Comparison of ENCODE assay signal across 1 cellular context in the genomic region with DNA sequence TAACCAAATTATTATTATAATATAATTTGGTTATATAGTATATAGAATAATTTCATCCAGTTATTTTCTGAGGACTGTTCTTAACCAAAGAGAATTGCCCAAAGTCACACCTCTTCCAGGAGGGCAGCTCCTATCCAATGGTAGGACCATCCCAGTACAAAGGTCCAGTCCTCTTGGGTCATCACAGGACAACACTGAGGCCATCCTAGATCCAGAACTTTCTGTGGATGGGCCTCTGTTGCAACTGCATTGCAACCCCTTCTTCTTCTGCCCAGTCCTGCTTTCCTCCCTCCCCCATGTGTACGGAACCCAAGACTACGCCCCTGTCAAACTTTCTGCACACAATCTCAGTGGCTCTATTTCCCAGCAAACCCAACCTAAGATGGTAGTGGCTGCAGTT.
TF ChIP-seq lines count a peak whose summit lies in the region.

No MANE protein-coding gene starts in this region.

TF ChIP-seq in IMR-90, 13 proteins besides CTCF, POLR2A, EP300 and RAD21 (continued from another document):
- TF ChIP-seq ELK1 (IDR thresholded peaks at IDR 0.05; ENCODE audit: borderline replicate concordance, low read depth, low read length) (no peak), CEBPB (IDR thresholded peaks at IDR 0.05; ENCODE audit: low read depth, low read length) (no peak), MXI1 (IDR thresholded peaks at IDR 0.05; ENCODE audit: borderline replicate concordance, low read depth, low read length) (no peak), USF2 (IDR thresholded peaks at IDR 0.05; ENCODE audit: low read depth, low read length) (no peak)
